8 cellular contexts compared by ENCODE assay signal in genomic region chr3:40580494-40581091, GRCh38. TPM values are rescaled to one million over a fixed set of nuclear protein-coding genes. Genes with fewer than 3 reads are reported as not detected.
DNase-seq lines count a peak whose midpoint lies in the region; ATAC-seq and TF ChIP-seq lines count a peak whose summit lies in the region.

No MANE protein-coding gene starts in this region.

- no peak overlapping the region for H3K27ac ChIP-seq in liver (ENCODE audit: low read depth in 1 of 2, low read length in 2 of 2)

- no peak overlapping the region for H3K4me3 ChIP-seq in liver (ENCODE audit: low read depth in 1 of 3, low read length in 3 of 3)

- peaks cover 4 to 24% (median 18%) of the 10 kb centered on the region in 4 donors for H3K4me1 ChIP-seq in liver (ENCODE audit: control insufficient read depth in 4 of 4, insufficient read depth in 4 of 4, low read length in 3 of 4)

- H3K9ac ChIP-seq in liver (ENCODE audit: low read depth in 1 of 2, low read length in 2 of 2) = no peak overlapping the region

- peak; percentile 11 for DNase-seq in GM04503 (ENCODE audit: low read depth)
- peak; percentile 24 for DNase-seq in NCI-H226
- DNase-seq in activated CD4-positive, alpha-beta T cell treated with anti-CD3 and anti-CD28 coated beads for 1 hour = peak; percentile 40
- DNase-seq in cerebellar nuclear complex (lab: John Stamatoyannopoulos, UW) = peak; percentile 42 to 74
- peak; percentile 30 to 58 (median 56) for DNase-seq in stimulated activated CD4-positive, alpha-beta T cell treated with anti-CD3 and anti-CD28 coated beads, TNF-alpha, amount 100 ng/mL, for 24 hours (ENCODE audit: low read depth in 3 of 3)
- no peak for DNase-seq in mesenteric fat pad (ENCODE audit: low spot score)

- TF ChIP-seq RAD21 in liver (IDR thresholded peaks at IDR 0.05) = peak; percentile 98 to 100

- no peaks in the 10 kb centered on the region for H3K36me3 ChIP-seq in liver (ENCODE audit: control insufficient read depth in 4 of 4, insufficient read depth in 3 of 4, low read depth in 1 of 4, low read length in 3 of 4)

- peak; percentile 60 for ATAC-seq in HG02763 (IDR thresholded peaks at IDR 0.05; ENCODE audit: unreplicated experiment)

- WGBS in liver = 0% methylated on average over 2 of the region's 2 CpGs

- peak; percentile 92 for TF ChIP-seq CTCF in liver (IDR thresholded peaks at IDR 0.05; ENCODE audit: low read depth, low read length, missing input control)

- no peaks in the 10 kb centered on the region for H3K27me3 ChIP-seq in liver (ENCODE audit: control insufficient read depth in 4 of 4, insufficient read depth in 4 of 4, low read length in 3 of 4)

- H3K9me3 ChIP-seq in liver (ENCODE audit: control insufficient read depth in 4 of 4, low read length in 3 of 4) = no peaks in the 10 kb centered on the region

TF ChIP-seq in liver, 16 proteins besides CTCF, POLR2A, EP300 and RAD21:
- no peak for TF ChIP-seq SP1 (IDR thresholded peaks at IDR 0.05)
- TF ChIP-seq HNF4G (IDR thresholded peaks at IDR 0.05) = no peak
- TF ChIP-seq, protein P1, sequence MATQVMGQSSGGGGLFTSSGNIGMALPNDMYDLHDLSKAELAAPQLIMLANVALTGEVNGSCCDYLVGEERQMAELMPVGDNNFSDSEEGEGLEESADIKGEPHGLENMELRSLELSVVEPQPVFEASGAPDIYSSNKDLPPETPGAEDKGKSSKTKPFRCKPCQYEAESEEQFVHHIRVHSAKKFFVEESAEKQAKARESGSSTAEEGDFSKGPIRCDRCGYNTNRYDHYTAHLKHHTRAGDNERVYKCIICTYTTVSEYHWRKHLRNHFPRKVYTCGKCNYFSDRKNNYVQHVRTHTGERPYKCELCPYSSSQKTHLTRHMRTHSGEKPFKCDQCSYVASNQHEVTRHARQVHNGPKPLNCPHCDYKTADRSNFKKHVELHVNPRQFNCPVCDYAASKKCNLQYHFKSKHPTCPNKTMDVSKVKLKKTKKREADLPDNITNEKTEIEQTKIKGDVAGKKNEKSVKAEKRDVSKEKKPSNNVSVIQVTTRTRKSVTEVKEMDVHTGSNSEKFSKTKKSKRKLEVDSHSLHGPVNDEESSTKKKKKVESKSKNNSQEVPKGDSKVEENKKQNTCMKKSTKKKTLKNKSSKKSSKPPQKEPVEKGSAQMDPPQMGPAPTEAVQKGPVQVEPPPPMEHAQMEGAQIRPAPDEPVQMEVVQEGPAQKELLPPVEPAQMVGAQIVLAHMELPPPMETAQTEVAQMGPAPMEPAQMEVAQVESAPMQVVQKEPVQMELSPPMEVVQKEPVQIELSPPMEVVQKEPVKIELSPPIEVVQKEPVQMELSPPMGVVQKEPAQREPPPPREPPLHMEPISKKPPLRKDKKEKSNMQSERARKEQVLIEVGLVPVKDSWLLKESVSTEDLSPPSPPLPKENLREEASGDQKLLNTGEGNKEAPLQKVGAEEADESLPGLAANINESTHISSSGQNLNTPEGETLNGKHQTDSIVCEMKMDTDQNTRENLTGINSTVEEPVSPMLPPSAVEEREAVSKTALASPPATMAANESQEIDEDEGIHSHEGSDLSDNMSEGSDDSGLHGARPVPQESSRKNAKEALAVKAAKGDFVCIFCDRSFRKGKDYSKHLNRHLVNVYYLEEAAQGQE (IDR thresholded peaks at IDR 0.05) = no peak
- no peak for TF ChIP-seq MAX (IDR thresholded peaks at IDR 0.05)
- TF ChIP-seq FOXA1 (IDR thresholded peaks at IDR 0.05) = no peak
- TF ChIP-seq GABPA (IDR thresholded peaks at IDR 0.05 in 1 of 2, conservative IDR thresholded peaks at IDR 0.05 in 1 of 2) = no peak
- no peak for TF ChIP-seq NR2F2 (IDR thresholded peaks at IDR 0.05)
- TF ChIP-seq TAF1 (conservative IDR thresholded peaks at IDR 0.05) = no peak
- no peak for TF ChIP-seq YY1 (IDR thresholded peaks at IDR 0.05)
- TF ChIP-seq ZBTB33 (IDR thresholded peaks at IDR 0.05) = no peak
- TF ChIP-seq, protein P2, sequence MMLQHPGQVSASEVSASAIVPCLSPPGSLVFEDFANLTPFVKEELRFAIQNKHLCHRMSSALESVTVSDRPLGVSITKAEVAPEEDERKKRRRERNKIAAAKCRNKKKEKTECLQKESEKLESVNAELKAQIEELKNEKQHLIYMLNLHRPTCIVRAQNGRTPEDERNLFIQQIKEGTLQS (IDR thresholded peaks at IDR 0.05) = no peak
- TF ChIP-seq FOXA2 (IDR thresholded peaks at IDR 0.05) = no peak
- TF ChIP-seq HNF4A (conservative IDR thresholded peaks at IDR 0.05) = no peak
- TF ChIP-seq EGR1 (IDR thresholded peaks at IDR 0.05; ENCODE audit: low read depth in 2 of 2) = no peak
- TF ChIP-seq RXRA (IDR thresholded peaks at IDR 0.05) = no peak
- TF ChIP-seq JUND (IDR thresholded peaks at IDR 0.05) = no peak

RNA-seq across cellular contexts. Expression of gene ZNF621, which starts 55.8 kb away (rescaled TPM):
- total RNA-seq in liver (10 to 100 TPM; 10.1 to 11.5 TPM), mesenteric fat pad (18.8 TPM)
- 1 to 10 TPM; 3.3 to 4.0 TPM for polyA plus RNA-seq in liver
